10 cellular contexts compared by ENCODE assay signal in the genomic region with DNA sequence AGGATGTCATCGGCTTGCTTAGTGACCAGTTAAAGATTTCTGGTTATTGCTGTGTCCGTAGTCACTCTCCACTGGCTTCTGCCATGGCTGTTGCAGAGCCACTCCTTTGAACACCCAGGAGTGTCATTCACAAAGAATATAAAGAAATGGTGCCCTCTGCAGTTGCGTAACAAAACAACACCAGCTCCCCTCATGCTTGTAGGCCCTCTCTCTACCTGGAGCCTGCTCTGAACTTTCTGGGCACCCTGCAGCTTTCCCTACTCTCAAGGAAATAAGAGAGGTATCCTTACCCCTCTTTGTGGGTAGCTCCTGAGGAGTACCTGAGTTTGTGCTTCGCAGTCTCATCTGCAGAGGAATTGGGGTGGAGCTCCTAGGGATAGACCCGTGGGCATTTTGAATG.
DNase-seq lines count a peak whose midpoint lies in the region; ATAC-seq and TF ChIP-seq lines count a peak whose summit lies in the region.
"Had no signal": no experiment of that assay in that cellular context is flagged by ENCODE, and none has a peak within 500 bp of the region (broad histone marks: within the 10 kb centered on the region; RNA-seq: fewer than 3 reads in every experiment).

No MANE protein-coding gene starts in this region.

- H3K27me3 ChIP-seq in IMR-90 (ENCODE audit: control insufficient read depth, insufficient read depth, low read length) (peaks cover 7% of the 10 kb centered on the region; the same call in 1 of the 2 replicates), RWPE2 (ENCODE audit: insufficient read depth, poor library complexity, severe bottlenecking) (no peaks in the 10 kb centered on the region), left ventricle myocardium inferior (ENCODE audit: low read depth) (no peaks in the 10 kb centered on the region), lower lobe of right lung (ENCODE audit: low read depth) (no peaks in the 10 kb centered on the region)
- H3K27me3 ChIP-seq: pancreas had no signal

- CTCF ChIA-PET in IMR-90 (lab: Yijun Ruan, JAX) = interaction anchor here (0.6 to 1.1 kb wide), 2 partner anchors 9 to 1044 kb away, joined by 3 read pairs; no protein-coding TSS in a partner anchor

- intact Hi-C loops in IMR-90 (cut with micrococcal nuclease) = no loop called here
- intact Hi-C loops in left ventricle myocardium inferior (cut with micrococcal nuclease) = loop anchor here (10.0 kb wide), 1 partner anchor 1038 kb away; a partner anchor contains a TSS
- intact Hi-C loops in lower lobe of right lung (cut with DNase I) = no loop called here

- H3K27ac ChIP-seq in IMR-90 (ENCODE audit: insufficient read depth, low read length) = no peak overlapping the region
- no peak overlapping the region for H3K27ac ChIP-seq in RWPE2 (ENCODE audit: poor library complexity, severe bottlenecking)
- H3K27ac ChIP-seq in left ventricle myocardium inferior (replicated peaks) = no peak overlapping the region
- no peak overlapping the region for H3K27ac ChIP-seq in lower lobe of right lung
- H3K27ac ChIP-seq: HL-60, pancreas had no signal

- no peak overlapping the region for H3K9ac ChIP-seq in IMR-90 (ENCODE audit: low read depth, low read length)

- H3K4me1 ChIP-seq in IMR-90 (ENCODE audit: control insufficient read depth, insufficient read depth, low read length) = no peaks in the 10 kb centered on the region
- H3K4me1 ChIP-seq in RWPE2 (ENCODE audit: insufficient read depth, poor library complexity, severe bottlenecking) = no peaks in the 10 kb centered on the region
- H3K4me1 ChIP-seq in left ventricle myocardium inferior = no peaks in the 10 kb centered on the region
- no peaks in the 10 kb centered on the region for H3K4me1 ChIP-seq in lower lobe of right lung
- H3K4me1 ChIP-seq: pancreas had no signal

- no peak overlapping the region for H2BK20ac ChIP-seq in IMR-90 (ENCODE audit: low read depth, low read length)

- H4K5ac ChIP-seq in IMR-90 (ENCODE audit: low read depth, low read length) = no peak overlapping the region

- POLR2A ChIA-PET in IMR-90 (lab: Charles Lee; ENCODE audit: unreplicated experiment) = no interaction called here

- H3K4me3 ChIP-seq in IMR-90 (ENCODE audit: insufficient read depth, low read depth, low read length) (no peak overlapping the region), RWPE2 (ENCODE audit: severe bottlenecking) (no peak overlapping the region), left ventricle myocardium inferior (no peak overlapping the region), lower lobe of right lung (no peak overlapping the region)
- H3K4me3 ChIP-seq: pancreas had no signal

- in situ Hi-C loops in IMR-90 (cut with MboI; ENCODE audit: low sequenced_read_pairs) = loop anchor here (25.0 kb wide), 1 partner anchor 1245 kb away; no protein-coding TSS in a partner anchor

- H3K14ac ChIP-seq in IMR-90 (replicated peaks; ENCODE audit: low read depth, low read length) = no peak overlapping the region

- H3K36me3 ChIP-seq in IMR-90 (ENCODE audit: control insufficient read depth, insufficient read depth, low read length) = no peaks in the 10 kb centered on the region
- no peaks in the 10 kb centered on the region for H3K36me3 ChIP-seq in RWPE2 (ENCODE audit: low read depth)
- H3K36me3 ChIP-seq in left ventricle myocardium inferior = no peaks in the 10 kb centered on the region
- H3K36me3 ChIP-seq in lower lobe of right lung = no peaks in the 10 kb centered on the region
- H3K36me3 ChIP-seq: pancreas had no signal

- H3K79me1 ChIP-seq in IMR-90 (ENCODE audit: low read depth in 1 of 2, low read length in 2 of 2) = no peaks in the 10 kb centered on the region

- H4K91ac ChIP-seq in IMR-90 (ENCODE audit: insufficient read depth, low read depth, low read length) = no peak overlapping the region

- dilution Hi-C loops in IMR-90 (cut with HindIII; ENCODE audit: low sequenced_read_pairs, unreplicated experiment) = no loop called here

- no peak overlapping the region for H3K4ac ChIP-seq in IMR-90 (ENCODE audit: low read depth, low read length)

- TF ChIP-seq POLR2A in IMR-90 (IDR thresholded peaks at IDR 0.05; ENCODE audit: low read depth, low read length) = no peak

- no peak overlapping the region for H2BK5ac ChIP-seq in IMR-90 (ENCODE audit: low read depth, low read length, poor library complexity, severe bottlenecking)

- peak; percentile 22 for TF ChIP-seq CTCF in IMR-90 (conservative IDR thresholded peaks at IDR 0.05; ENCODE audit: low read depth, low read length)
- TF ChIP-seq CTCF in RWPE2 (IDR thresholded peaks at IDR 0.05; ENCODE audit: poor library complexity, severe bottlenecking) = no peak
- no peak for TF ChIP-seq CTCF in left ventricle myocardium inferior (IDR thresholded peaks at IDR 0.05; ENCODE audit: borderline replicate concordance)
- TF ChIP-seq CTCF in lower lobe of right lung (IDR thresholded peaks at IDR 0.05) = no peak

- WGBS in IMR-90 (ENCODE audit: extremely low coverage in 2 of 2, insufficient read length in 1 of 2), 2 experiments = 80% methylated on average over 2 of the region's 5 CpGs; no CpG with 5 or more reads in 1 of the 2 experiments

- H2AK9ac ChIP-seq in IMR-90 (replicated peaks; ENCODE audit: low read depth, low read length, poor library complexity) = no peak overlapping the region

- BruUV-seq in IMR-90 (replicated peaks; lab: Mats Ljungman, UMichigan) = no TSS peak

- no peak overlapping the region for H2BK120ac ChIP-seq in IMR-90 (ENCODE audit: low read depth, low read length)

- H4K20me1 ChIP-seq in IMR-90 (ENCODE audit: insufficient read depth, low read length) = no peaks in the 10 kb centered on the region

- ATAC-seq in IMR-90 (ENCODE audit: low read depth) = peak; percentile 67
- ATAC-seq in RWPE2 (ENCODE audit: low read depth) = peak; percentile 44; the same call in 2 of the 3 replicates
- ATAC-seq in HG02870 (IDR thresholded peaks at IDR 0.05; ENCODE audit: unreplicated experiment) = no peak
- ATAC-seq in lower lobe of right lung = no peak

- DNase-seq in DMS79 treated with DMSO at 0.1 percent for 48 hours (lab: John Stamatoyannopoulos, UW) (peak; percentile 59), IMR-90 (peak; percentile 9), RWPE2 (ENCODE audit: low spot score) (no peak), iPS-NIHi7 (ENCODE audit: extremely low spot score) (peak; percentile 72), NOMO-1 treated with DMSO at 0.1 percent for 48 hours (lab: John Stamatoyannopoulos, UW; ENCODE audit: unreplicated experiment) (no peak), left ventricle myocardium inferior (no peak), lower lobe of right lung (no peak)
- DNase-seq: pancreas had no signal

- no peak overlapping the region for H4K8ac ChIP-seq in IMR-90 (ENCODE audit: low read depth in 2 of 2, low read length in 2 of 2)

- peak; percentile 23; the same call in 1 of the 2 replicates for TF ChIP-seq RAD21 in IMR-90 (IDR thresholded peaks at IDR 0.05; ENCODE audit: low read length)

- H3K9me3 ChIP-seq in IMR-90 (ENCODE audit: control insufficient read depth, insufficient read depth, low read length) (no peaks in the 10 kb centered on the region), RWPE2 (ENCODE audit: severe bottlenecking) (no peaks in the 10 kb centered on the region), left ventricle myocardium inferior (replicated peaks) (no peaks in the 10 kb centered on the region), lower lobe of right lung (no peaks in the 10 kb centered on the region)
- H3K9me3 ChIP-seq: pancreas had no signal

- no peaks in the 10 kb centered on the region for H3K9me1 ChIP-seq in IMR-90 (ENCODE audit: insufficient read depth, low read length)

- H3K4me2 ChIP-seq in IMR-90 (ENCODE audit: low read depth, low read length) = no peak overlapping the region

- H3K56ac ChIP-seq in IMR-90 (ENCODE audit: extremely low read depth, insufficient read depth, low read length) = no peak overlapping the region

- no peak overlapping the region for H2BK15ac ChIP-seq in IMR-90 (ENCODE audit: low read depth, low read length)

- H2AFZ ChIP-seq in IMR-90 (replicated peaks; ENCODE audit: low read length, poor library complexity) = no peak overlapping the region

- no peak overlapping the region for H3K18ac ChIP-seq in IMR-90 (ENCODE audit: low read depth, low read length)

- no peak overlapping the region for H3K23ac ChIP-seq in IMR-90 (ENCODE audit: low read depth, low read length)

- no peak overlapping the region for H2AK5ac ChIP-seq in IMR-90 (ENCODE audit: low read depth, low read length)

TF ChIP-seq in IMR-90, 13 proteins besides CTCF, POLR2A, EP300 and RAD21:
- TF ChIP-seq, protein P1, sequence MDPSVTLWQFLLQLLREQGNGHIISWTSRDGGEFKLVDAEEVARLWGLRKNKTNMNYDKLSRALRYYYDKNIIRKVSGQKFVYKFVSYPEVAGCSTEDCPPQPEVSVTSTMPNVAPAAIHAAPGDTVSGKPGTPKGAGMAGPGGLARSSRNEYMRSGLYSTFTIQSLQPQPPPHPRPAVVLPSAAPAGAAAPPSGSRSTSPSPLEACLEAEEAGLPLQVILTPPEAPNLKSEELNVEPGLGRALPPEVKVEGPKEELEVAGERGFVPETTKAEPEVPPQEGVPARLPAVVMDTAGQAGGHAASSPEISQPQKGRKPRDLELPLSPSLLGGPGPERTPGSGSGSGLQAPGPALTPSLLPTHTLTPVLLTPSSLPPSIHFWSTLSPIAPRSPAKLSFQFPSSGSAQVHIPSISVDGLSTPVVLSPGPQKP (IDR thresholded peaks at IDR 0.05; ENCODE audit: borderline replicate concordance, low read depth, low read length) = no peak
- TF ChIP-seq MXI1 (IDR thresholded peaks at IDR 0.05; ENCODE audit: borderline replicate concordance, low read depth, low read length) (no peak), CHD1 (IDR thresholded peaks at IDR 0.05; ENCODE audit: low read depth, low read length) (no peak), NFE2L2 (IDR thresholded peaks at IDR 0.05; ENCODE audit: low read depth, low read length) (no peak), CEBPB (IDR thresholded peaks at IDR 0.05; ENCODE audit: low read depth, low read length) (peak; percentile 71)

Comparison
In these comparisons a context has a peak if more than half of its experiments do, and no peak if none do; other contexts are left out.
1. DNase-seq: peak in DMS79 treated with DMSO at 0.1 percent for 48 hours (single experiment), IMR-90 (single experiment) and iPS-NIHi7 (single experiment); none in RWPE2 (single experiment), NOMO-1 treated with DMSO at 0.1 percent for 48 hours (single experiment), left ventricle myocardium inferior (single experiment) and lower lobe of right lung (single experiment).
2. ATAC-seq: peak in IMR-90 (single experiment) and RWPE2 (single experiment); none in HG02870 (single experiment) and lower lobe of right lung (0 of 2).